8 cellular contexts compared by ENCODE assay signal in genomic region chr9:111597852-111598729, GRCh38. TPM values are rescaled to one million over a fixed set of nuclear protein-coding genes. Genes with fewer than 3 reads are reported as not detected.
DNase-seq lines count a peak whose midpoint lies in the region; ATAC-seq and TF ChIP-seq lines count a peak whose summit lies in the region.

No MANE protein-coding gene starts in this region.

- H3K4me3 ChIP-seq in A673 (ENCODE audit: low read depth, low read length, poor library complexity, severe bottlenecking) (peak overlapping the region; percentile 66), gastroesophageal sphincter (peak overlapping the region; percentile 62 to 84), neutrophil (ENCODE audit: low read depth in 1 of 2, low read length in 1 of 2) (peak overlapping the region; percentile 65 to 72)

- no peaks in the 10 kb centered on the region for H3K27me3 Mint-ChIP-seq in type B pancreatic cell

- POLR2A ChIA-PET in A673 (lab: Charles Lee; ENCODE audit: low non-redundant PET): interaction anchor here (0.8 kb wide), 1 partner anchor 93 kb away, joined by 4 read pairs; no protein-coding TSS in a partner anchor

- CTCF ChIA-PET in A673 (lab: Charles Lee): interaction anchor here (0.6 to 0.9 kb wide), 4 partner anchors 24 to 477 kb away, joined by 3 to 6 read pairs (median 4); no protein-coding TSS in a partner anchor

- H3K27me3 ChIP-seq in A673 (replicated peaks; ENCODE audit: insufficient read depth, low read depth, low read length, poor library complexity) (no peaks in the 10 kb centered on the region), gastroesophageal sphincter (no peaks in the 10 kb centered on the region), neutrophil (peaks cover 46% of the 10 kb centered on the region)

- H3K27ac ChIP-seq in A673 (ENCODE audit: low read depth, low read length, poor library complexity, severe bottlenecking) (no peak overlapping the region), gastroesophageal sphincter (peak overlapping the region; percentile 6 to 91 (median 88)), neutrophil (no peak overlapping the region)

- intact Hi-C loops in A673 (cut with micrococcal nuclease; ENCODE audit: unreplicated experiment): loop anchor here (2.0 to 10.0 kb wide), 4 partner anchors 33 to 477 kb away; partner anchors contain the start of gene DNAJC25

- TF ChIP-seq POLR2A in GM18505 (IDR thresholded peaks at IDR 0.05; ENCODE audit: borderline replicate concordance, extremely low read depth, insufficient read depth, insufficient read length): no peak
- no peak for TF ChIP-seq POLR2A in gastroesophageal sphincter (IDR thresholded peaks at IDR 0.05)

- WGBS in gastroesophageal sphincter (ENCODE audit: low coverage in 1 of 2), 2 donors: 0 to 2% methylated on average over 18 to 31 of the region's 41 CpGs

- H3K9me3 ChIP-seq in A673 (ENCODE audit: low read depth, low read length, poor library complexity, severe bottlenecking) (no peaks in the 10 kb centered on the region), gastroesophageal sphincter (no peaks in the 10 kb centered on the region), neutrophil (no peaks in the 10 kb centered on the region)

- TF ChIP-seq CTCF in A673 (conservative IDR thresholded peaks at IDR 0.05; ENCODE audit: low read depth, low read length) (peak; percentile 92), gastroesophageal sphincter (IDR thresholded peaks at IDR 0.05) (peak; percentile 22 to 79 (median 52)), neutrophil (IDR thresholded peaks at IDR 0.05) (peak; percentile 49), type B pancreatic cell (conservative IDR thresholded peaks at IDR 0.05) (peak; percentile 83)

- H3K4me1 ChIP-seq in A673 (ENCODE audit: insufficient read depth, low read length, poor library complexity, severe bottlenecking): no peaks in the 10 kb centered on the region
- peaks cover 0 to 33% (median 0%) of the 10 kb centered on the region in 3 donors for H3K4me1 ChIP-seq in gastroesophageal sphincter
- peaks cover 17 to 19% of the 10 kb centered on the region in 2 experiments for H3K4me1 ChIP-seq in neutrophil (ENCODE audit: control insufficient read depth in 1 of 2, insufficient read depth in 1 of 2, low read depth in 1 of 2, low read length in 1 of 2)

- peaks cover 18% of the 10 kb centered on the region for H3K36me3 Mint-ChIP-seq in type B pancreatic cell

- peak; percentile 48 for ATAC-seq in GM18505 (IDR thresholded peaks at IDR 0.05; ENCODE audit: unreplicated experiment)
- peak; percentile 68 for ATAC-seq in gastroesophageal sphincter

- H3K27ac Mint-ChIP-seq in type B pancreatic cell: peak overlapping the region; percentile 85

- DNase-seq in A673 (ENCODE audit: low spot score) (peak; percentile 78), HT-29 (ENCODE audit: low spot score) (peak; percentile 81), RKO (ENCODE audit: low spot score) (peak; percentile 84), type B pancreatic cell (ENCODE audit: extremely low spot score, unreplicated experiment) (no peak)
- peak; percentile 25 for DNase-seq in activated gamma-delta T cell treated with anti-CD3 and anti-CD28 coated beads, Interleukin-2, amount 50 U/mL, for 16 hours (ENCODE audit: low read depth)

- H3K4me3 Mint-ChIP-seq in type B pancreatic cell: peak overlapping the region; percentile 96

- no TSS peak for BruUV-seq in A673 (replicated peaks; lab: Mats Ljungman, UMichigan)

- H3K36me3 ChIP-seq in A673 (ENCODE audit: insufficient read depth, low read length, poor library complexity, severe bottlenecking) (no peaks in the 10 kb centered on the region), gastroesophageal sphincter (peaks cover 0 to 37% of the 10 kb centered on the region in 2 donors), neutrophil (no peaks in the 10 kb centered on the region)

- no peak for TF ChIP-seq EP300 in gastroesophageal sphincter (IDR thresholded peaks at IDR 0.05)

- H3K9me3 Mint-ChIP-seq in type B pancreatic cell: no peaks in the 10 kb centered on the region

- H3K4me1 Mint-ChIP-seq in type B pancreatic cell (ENCODE audit: unreplicated experiment): peaks cover 17% of the 10 kb centered on the region

RNA-seq across cellular contexts. Expression of gene PTGR1, which starts 1.4 kb away (rescaled TPM):
- total RNA-seq in A673 (2021) (20.9 and 29.7 TPM in 2 replicates), gastroesophageal sphincter (10 to 100 TPM; 19.1 to 59.6 (median 43.7) TPM), type B pancreatic cell (ENCODE audit: low replicate concordance) (67.3 and 75.4 TPM in 2 replicates)
- total RNA-seq in HT-29 (2014; rRNA removed; shearing (Covaris generic)): 39.8 and 41.3 TPM in 2 replicates

RNA-seq across cellular contexts. Expression of gene DNAJC25, which starts 33.0 kb away (rescaled TPM):
- total RNA-seq in A673 (2021) (6.1 and 6.3 TPM in 2 replicates), gastroesophageal sphincter (1 to 10 TPM; 7.9 to 9.9 (median 9.2) TPM), type B pancreatic cell (ENCODE audit: low replicate concordance) (9.6 and 13.9 TPM in 2 replicates)
- total RNA-seq in HT-29 (2014; rRNA removed; shearing (Covaris generic)): 4.7 and 7.7 TPM in 2 replicates

Comparison
In these comparisons a context has a peak if more than half of its experiments do, and no peak if none do; other contexts are left out.
1. H3K27ac ChIP-seq: peak in gastroesophageal sphincter (4 of 4); none in A673 (single experiment) and neutrophil (single experiment).
2. Peak in every context shown above with its lines, with median percentiles within 50 percentile points of each other: H3K4me3 ChIP-seq and CTCF ChIP-seq.